11 cellular contexts compared by ENCODE assay signal in the genomic region with DNA sequence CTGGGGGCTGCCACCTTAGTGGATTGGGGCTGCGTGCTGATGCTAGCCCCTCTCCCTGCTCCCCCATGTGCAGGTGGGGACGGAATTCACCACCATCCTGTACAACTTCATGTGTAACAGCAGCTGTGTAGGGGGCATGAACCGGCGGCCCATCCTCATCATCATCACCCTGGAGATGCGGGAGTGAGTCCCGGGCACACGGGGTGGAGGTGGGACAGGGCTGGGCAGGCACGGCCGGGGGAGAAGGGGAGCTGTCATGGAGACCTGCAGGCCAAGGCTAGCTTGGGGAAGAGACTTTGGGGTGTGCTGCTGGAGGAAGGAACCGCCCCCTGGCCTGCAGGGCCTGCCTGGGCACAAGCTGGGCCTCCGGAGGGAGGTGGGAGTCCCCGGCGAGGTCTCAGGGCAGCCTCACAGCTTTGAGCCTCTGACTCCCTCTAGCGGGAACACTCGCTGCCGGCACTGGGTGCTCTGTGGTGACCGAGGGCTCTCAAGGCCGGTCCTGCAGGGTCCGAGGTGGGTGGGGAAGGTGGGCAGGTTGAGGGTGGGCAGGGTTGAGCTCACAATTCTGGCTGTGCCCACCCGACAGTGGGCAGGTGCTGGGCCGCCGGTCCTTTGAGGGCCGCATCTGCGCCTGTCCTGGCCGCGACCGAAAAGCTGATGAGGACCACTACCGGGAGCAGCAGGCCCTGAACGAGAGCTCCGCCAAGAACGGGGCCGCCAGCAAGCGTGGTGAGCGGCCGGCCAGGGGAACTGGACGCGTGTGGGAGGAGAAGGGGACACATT. TPM values are rescaled to one million over a fixed set of nuclear protein-coding genes. Genes with fewer than 3 reads are reported as not detected.
A peak's percentile ranks its signal among the peaks of the same experiment; 100 is the strongest.
DNase-seq lines count a peak whose midpoint lies in the region; ATAC-seq, FAIRE-seq and TF ChIP-seq lines count a peak whose summit lies in the region.
"Had no signal": no experiment of that assay in that cellular context is flagged by ENCODE, and none has a peak within 500 bp of the region (broad histone marks: within the 10 kb centered on the region; RNA-seq: fewer than 3 reads in every experiment).

No MANE protein-coding gene starts in this region.

- no peaks in the 10 kb centered on the region for H3K36me3 ChIP-seq in CD4-positive, alpha-beta memory T cell (ENCODE audit: insufficient read depth, low read length)
- H3K36me3 ChIP-seq: pancreas had no signal

- intact Hi-C loops in CD4-positive, alpha-beta memory T cell (cut with micrococcal nuclease) = no loop called here

- H3K9me3 Mint-ChIP-seq in nephron progenitor cell = no peaks in the 10 kb centered on the region
- no peaks in the 10 kb centered on the region for H3K9me3 Mint-ChIP-seq in CD4-positive, alpha-beta memory T cell

- H3K27ac Mint-ChIP-seq in nephron progenitor cell = no peak overlapping the region
- no peak overlapping the region for H3K27ac Mint-ChIP-seq in CD4-positive, alpha-beta memory T cell

- FAIRE-seq in D721Med (lab: Jason Lieb, UNC) = no peak
- FAIRE-seq: pancreas had no signal

- peaks cover 11% of the 10 kb centered on the region for H3K27me3 Mint-ChIP-seq in nephron progenitor cell (ENCODE audit: low read depth, poor library complexity)
- peaks cover 1 to 8% of the 10 kb centered on the region in 2 donors for H3K27me3 Mint-ChIP-seq in CD4-positive, alpha-beta memory T cell

- no peak overlapping the region for H3K27ac ChIP-seq in CD4-positive, alpha-beta memory T cell (ENCODE audit: low read depth, low read length)
- H3K27ac ChIP-seq: pancreas had no signal

- no peaks in the 10 kb centered on the region for H3K4me1 ChIP-seq in CD4-positive, alpha-beta memory T cell (ENCODE audit: insufficient read depth, low read length)
- H3K4me1 ChIP-seq: pancreas had no signal

- POLR2A ChIA-PET in CD4-positive, alpha-beta memory T cell (lab: Charles Lee; ENCODE audit: partially characterized antibody) = no interaction called here

- no peak for ATAC-seq in HG03135 (IDR thresholded peaks at IDR 0.05; ENCODE audit: unreplicated experiment)
- no peak for ATAC-seq in HG02610 (IDR thresholded peaks at IDR 0.05; ENCODE audit: unreplicated experiment)

- DNase-seq in GM03348 (ENCODE audit: low spot score) (peak; percentile 72), cerebellum (ENCODE audit: low spot score) (peak; percentile 40), nephron progenitor cell (peak; percentile 58), D721Med (ENCODE audit: insufficient read length, low spot score) (no peak)
- DNase-seq in CD4-positive, alpha-beta memory T cell = no peak
- DNase-seq: NCI-H748 treated with DMSO at 0.1 percent for 48 hours had no signal

- no peak overlapping the region for H3K4me3 ChIP-seq in CD4-positive, alpha-beta memory T cell (ENCODE audit: low read length in 2 of 2)
- H3K4me3 ChIP-seq: pancreas had no signal

- no peak overlapping the region for H3K4me3 Mint-ChIP-seq in nephron progenitor cell
- H3K4me3 Mint-ChIP-seq in CD4-positive, alpha-beta memory T cell = no peak overlapping the region

- CTCF ChIA-PET in CD4-positive, alpha-beta memory T cell (lab: Charles Lee; ENCODE audit: partially characterized antibody) = interaction anchor here (0.7 to 1.0 kb wide), 3 partner anchors 16 to 274 kb away, joined by 3 to 4 read pairs (median 4); no protein-coding TSS in a partner anchor

- H3K27me3 ChIP-seq in CD4-positive, alpha-beta memory T cell (ENCODE audit: insufficient read depth, low read length) = no peaks in the 10 kb centered on the region
- H3K27me3 ChIP-seq: pancreas had no signal

- H3K9me3 ChIP-seq in CD4-positive, alpha-beta memory T cell (ENCODE audit: control insufficient read depth in 1 of 2, low read length in 2 of 2) = no peaks in the 10 kb centered on the region
- H3K9me3 ChIP-seq: pancreas had no signal

- no peaks in the 10 kb centered on the region for H3K36me3 Mint-ChIP-seq in nephron progenitor cell (ENCODE audit: low read depth)
- H3K36me3 Mint-ChIP-seq in CD4-positive, alpha-beta memory T cell = no peaks in the 10 kb centered on the region

- H3K4me1 Mint-ChIP-seq in nephron progenitor cell = peaks cover 9% of the 10 kb centered on the region
- peaks cover 0 to 4% (median 0%) of the 10 kb centered on the region in 4 donors for H3K4me1 Mint-ChIP-seq in CD4-positive, alpha-beta memory T cell

- TF ChIP-seq CTCF in LNCAP (IDR thresholded peaks at IDR 0.05) (peak; percentile 38), nephron progenitor cell (IDR thresholded peaks at IDR 0.05) (peak; percentile 51), D721Med (IDR thresholded peaks at IDR 0.05; ENCODE audit: insufficient read depth, missing control alignments) (no peak)

RNA-seq across cellular contexts. Expression of gene CCDC27, which starts 25.0 kb away (rescaled TPM):
- total RNA-seq in cerebellum = not detected
- total RNA-seq in CD4-positive, alpha-beta memory T cell = not detected
- polyA plus RNA-seq in CD4-positive, alpha-beta memory T cell = not detected
- total RNA-seq: urinary bladder had no signal
- polyA plus RNA-seq: pancreas, urinary bladder had no signal

RNA-seq across cellular contexts. Expression of gene SMIM1, which starts 45.3 kb away (rescaled TPM):
- total RNA-seq in cerebellum = 1.7 TPM
- total RNA-seq in CD4-positive, alpha-beta memory T cell = 1 to 10 TPM; 3.1 to 4.7 TPM
- 1 to 10 TPM in 1 of 2 donors, under 1 TPM in 1; 0.52 to 1.5 TPM for polyA plus RNA-seq in CD4-positive, alpha-beta memory T cell
- total RNA-seq: urinary bladder had no signal

Comparison
In these comparisons a context has a peak if more than half of its experiments do, and no peak if none do; other contexts are left out.
1. DNase-seq: peak in GM03348 (single experiment), cerebellum (single experiment) and nephron progenitor cell (single experiment); none in D721Med (single experiment) and CD4-positive, alpha-beta memory T cell (0 of 5).